ENCODE assay signal across 2 cellular contexts in the genomic region with DNA sequence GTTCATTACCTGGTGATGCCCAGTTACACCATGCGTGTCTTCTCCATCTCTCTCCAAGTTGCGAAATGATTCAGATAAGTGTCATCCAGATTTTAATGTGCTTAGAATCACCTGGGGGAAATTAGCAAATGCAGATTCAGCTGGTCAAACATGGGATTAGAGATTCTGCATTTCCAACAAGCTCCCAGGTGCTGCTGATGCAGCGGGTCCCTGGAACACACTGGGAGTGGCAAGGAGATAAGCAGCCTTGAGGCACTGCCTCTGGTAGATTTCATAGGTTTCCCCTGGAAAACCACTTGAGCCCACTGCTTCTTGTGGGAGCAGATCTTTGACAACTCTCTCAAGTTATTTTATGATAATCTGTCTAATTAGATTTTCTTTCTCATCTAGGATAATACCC.
TF ChIP-seq lines count a peak whose summit lies in the region.

No MANE protein-coding gene starts in this region.

TF ChIP-seq in K562, 482 proteins besides CTCF, POLR2A, EP300 and RAD21 (continued from another document):
- TF ChIP-seq ETV6 (IDR thresholded peaks at IDR 0.05; ENCODE audit: borderline replicate concordance in 1 of 2, low read depth in 2 of 2, low read length in 1 of 2) (no peak), ETV6 (CRISPR knock-in tag; IDR thresholded peaks at IDR 0.05; ENCODE audit: borderline replicate concordance) (no peak), HNRNPH1 (optimal IDR thresholded peaks at IDR 0.05; ENCODE audit: low read depth, low read length) (no peak)
- TF ChIP-seq, protein P1, sequence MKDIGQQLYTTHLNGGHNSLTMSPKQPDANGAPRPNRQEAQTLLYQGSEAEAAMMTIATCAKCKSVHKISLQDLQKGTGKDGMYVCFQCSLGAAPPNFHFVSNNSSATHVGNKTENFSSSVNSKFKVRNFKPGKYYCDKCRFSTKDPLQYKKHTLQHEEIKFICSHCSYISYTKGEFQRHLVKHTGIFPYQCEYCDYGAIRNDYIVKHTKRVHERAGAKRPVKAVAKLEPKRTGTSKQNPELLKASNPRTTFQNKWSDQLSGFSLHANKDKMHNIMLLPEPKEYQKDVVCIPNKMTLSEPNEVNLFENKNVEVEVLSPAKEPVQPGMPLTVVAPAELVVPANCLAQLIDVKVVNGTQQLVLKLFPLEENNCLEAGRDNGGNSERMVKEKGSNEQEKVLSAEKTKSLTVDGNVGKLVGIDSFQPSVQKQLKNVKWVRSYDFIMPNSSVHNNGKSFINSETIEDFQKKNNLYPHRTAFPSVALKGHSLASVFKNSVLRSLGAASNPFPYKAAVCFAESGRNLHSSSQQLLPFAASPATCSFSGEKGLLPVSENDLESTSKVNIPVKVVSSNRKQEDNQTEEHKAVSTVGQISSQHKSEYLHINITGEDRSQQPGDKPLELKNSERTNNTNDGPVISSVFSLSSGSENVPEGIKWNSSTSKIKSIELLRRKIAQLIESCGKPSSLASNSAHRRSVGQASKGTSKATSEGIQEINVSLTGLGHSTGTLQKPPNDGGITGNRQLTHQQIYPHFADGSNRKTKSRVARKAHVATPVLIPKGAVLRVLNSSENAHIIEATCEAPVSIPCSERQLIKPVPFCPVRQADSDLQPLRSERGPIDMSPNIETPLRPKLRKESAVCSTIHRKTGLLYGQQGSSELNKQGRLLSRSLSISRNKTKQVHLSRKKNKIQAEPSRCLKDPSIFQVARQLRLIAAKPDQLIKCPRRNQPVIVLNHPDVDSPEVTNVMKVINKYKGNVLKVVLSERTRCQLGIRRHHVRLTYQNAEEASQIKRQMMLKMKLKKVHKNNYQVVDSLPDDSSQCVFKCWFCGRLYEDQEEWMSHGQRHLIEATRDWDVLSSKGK (CRISPR knock-in tag; IDR thresholded peaks at IDR 0.05), result no peak

TF ChIP-seq in neural cell, 6 proteins besides CTCF, POLR2A, EP300 and RAD21 (continued from another document):
- TF ChIP-seq, protein P2, sequence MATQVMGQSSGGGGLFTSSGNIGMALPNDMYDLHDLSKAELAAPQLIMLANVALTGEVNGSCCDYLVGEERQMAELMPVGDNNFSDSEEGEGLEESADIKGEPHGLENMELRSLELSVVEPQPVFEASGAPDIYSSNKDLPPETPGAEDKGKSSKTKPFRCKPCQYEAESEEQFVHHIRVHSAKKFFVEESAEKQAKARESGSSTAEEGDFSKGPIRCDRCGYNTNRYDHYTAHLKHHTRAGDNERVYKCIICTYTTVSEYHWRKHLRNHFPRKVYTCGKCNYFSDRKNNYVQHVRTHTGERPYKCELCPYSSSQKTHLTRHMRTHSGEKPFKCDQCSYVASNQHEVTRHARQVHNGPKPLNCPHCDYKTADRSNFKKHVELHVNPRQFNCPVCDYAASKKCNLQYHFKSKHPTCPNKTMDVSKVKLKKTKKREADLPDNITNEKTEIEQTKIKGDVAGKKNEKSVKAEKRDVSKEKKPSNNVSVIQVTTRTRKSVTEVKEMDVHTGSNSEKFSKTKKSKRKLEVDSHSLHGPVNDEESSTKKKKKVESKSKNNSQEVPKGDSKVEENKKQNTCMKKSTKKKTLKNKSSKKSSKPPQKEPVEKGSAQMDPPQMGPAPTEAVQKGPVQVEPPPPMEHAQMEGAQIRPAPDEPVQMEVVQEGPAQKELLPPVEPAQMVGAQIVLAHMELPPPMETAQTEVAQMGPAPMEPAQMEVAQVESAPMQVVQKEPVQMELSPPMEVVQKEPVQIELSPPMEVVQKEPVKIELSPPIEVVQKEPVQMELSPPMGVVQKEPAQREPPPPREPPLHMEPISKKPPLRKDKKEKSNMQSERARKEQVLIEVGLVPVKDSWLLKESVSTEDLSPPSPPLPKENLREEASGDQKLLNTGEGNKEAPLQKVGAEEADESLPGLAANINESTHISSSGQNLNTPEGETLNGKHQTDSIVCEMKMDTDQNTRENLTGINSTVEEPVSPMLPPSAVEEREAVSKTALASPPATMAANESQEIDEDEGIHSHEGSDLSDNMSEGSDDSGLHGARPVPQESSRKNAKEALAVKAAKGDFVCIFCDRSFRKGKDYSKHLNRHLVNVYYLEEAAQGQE (IDR thresholded peaks at IDR 0.05; ENCODE audit: borderline replicate concordance), result no peak
- TF ChIP-seq SMC3 (conservative IDR thresholded peaks at IDR 0.05; ENCODE audit: poor library complexity) (no peak), POLR2AphosphoS5 (IDR thresholded peaks at IDR 0.05) (no peak), EZH2 (IDR thresholded peaks at IDR 0.05; ENCODE audit: borderline replicate concordance, insufficient read depth, low read length, poor library complexity, severe bottlenecking) (no peak), MXI1 (conservative IDR thresholded peaks at IDR 0.05; ENCODE audit: poor library complexity, severe bottlenecking) (no peak)
TF ChIP-seq in neural cell: peak in this region for 0.
